In genomic region chr18:9417081-9417841, GRCh38 we compare ENCODE assay signal across 8 cellular contexts. TPM values are rescaled to one million over a fixed set of nuclear protein-coding genes. Genes with fewer than 3 reads are reported as not detected.
DNase-seq lines count a peak whose midpoint lies in the region; ATAC-seq and TF ChIP-seq lines count a peak whose summit lies in the region.

No MANE protein-coding gene starts in this region.

- CTCF ChIA-PET in activated CD4-positive, alpha-beta memory T cell treated with anti-CD3 and anti-CD28 coated beads, Interleukin-2, amount 10 ng/mL, durations not matched to agents 7 days and 5 days (lab: Charles Lee): no interaction called here

- H3K4me1 Mint-ChIP-seq in GM23338 (peaks cover 12% of the 10 kb centered on the region), natural killer cell (no peaks in the 10 kb centered on the region)
- H3K4me1 Mint-ChIP-seq in activated T-cell treated with anti-CD3 and anti-CD28 coated beads, Interleukin-2, amount 50 U/mL, for 4 hours (ENCODE audit: low read depth): no peaks in the 10 kb centered on the region
- H3K4me1 Mint-ChIP-seq in activated CD4-positive, alpha-beta memory T cell treated with anti-CD3 and anti-CD28 coated beads, Interleukin-2, amount 10 ng/mL, durations not matched to agents 7 days and 5 days: no peaks in the 10 kb centered on the region

- H3K9me3 ChIP-seq in adipocyte (ENCODE audit: control insufficient read depth, low read length): no peaks in the 10 kb centered on the region
- H3K9me3 ChIP-seq in skeletal muscle satellite cell (replicated peaks; ENCODE audit: low read length): no peaks in the 10 kb centered on the region

- H3K27ac Mint-ChIP-seq in GM23338 (no peak overlapping the region; the same call in 1 of the 2 replicates), natural killer cell (no peak overlapping the region)
- no peak overlapping the region for H3K27ac Mint-ChIP-seq in activated CD4-positive, alpha-beta memory T cell treated with anti-CD3 and anti-CD28 coated beads, Interleukin-2, amount 10 ng/mL, durations not matched to agents 7 days and 5 days

- H3K79me2 ChIP-seq in GM23338 (replicated peaks; ENCODE audit: insufficient read depth): no peaks in the 10 kb centered on the region

- peak overlapping the region; percentile 15 for H2AFZ ChIP-seq in GM23338

- H3K4me3 Mint-ChIP-seq in GM23338 (no peak overlapping the region), natural killer cell (no peak overlapping the region)
- H3K4me3 Mint-ChIP-seq in activated T-cell treated with anti-CD3 and anti-CD28 coated beads, Interleukin-2, amount 50 U/mL, for 4 hours: no peak overlapping the region
- H3K4me3 Mint-ChIP-seq in activated CD4-positive, alpha-beta memory T cell treated with anti-CD3 and anti-CD28 coated beads, Interleukin-2, amount 10 ng/mL, durations not matched to agents 7 days and 5 days: no peak overlapping the region

- no peaks in the 10 kb centered on the region for H3K27me3 Mint-ChIP-seq in GM23338 (ENCODE audit: insufficient read depth, low read depth, poor library complexity)
- H3K27me3 Mint-ChIP-seq in activated T-cell treated with anti-CD3 and anti-CD28 coated beads, Interleukin-2, amount 50 U/mL, for 4 hours (ENCODE audit: low read depth): no peaks in the 10 kb centered on the region
- H3K27me3 Mint-ChIP-seq in activated CD4-positive, alpha-beta memory T cell treated with anti-CD3 and anti-CD28 coated beads, Interleukin-2, amount 10 ng/mL, durations not matched to agents 7 days and 5 days: no peaks in the 10 kb centered on the region
- H3K27me3 Mint-ChIP-seq in natural killer cell (ENCODE audit: low read depth in 2 of 2): peaks cover 2 to 19% of the 10 kb centered on the region in 2 donors

- H3K36me3 Mint-ChIP-seq in GM23338 (ENCODE audit: low read depth): no peaks in the 10 kb centered on the region
- no peaks in the 10 kb centered on the region for H3K36me3 Mint-ChIP-seq in activated T-cell treated with anti-CD3 and anti-CD28 coated beads, Interleukin-2, amount 50 U/mL, for 4 hours (ENCODE audit: insufficient read depth)
- H3K36me3 Mint-ChIP-seq in activated CD4-positive, alpha-beta memory T cell treated with anti-CD3 and anti-CD28 coated beads, Interleukin-2, amount 10 ng/mL, durations not matched to agents 7 days and 5 days (ENCODE audit: low read depth): no peaks in the 10 kb centered on the region
- H3K36me3 Mint-ChIP-seq in natural killer cell: no peaks in the 10 kb centered on the region

- TF ChIP-seq CTCF in GM23338 (conservative IDR thresholded peaks at IDR 0.05; ENCODE audit: low read depth in 2 of 2) (no peak), natural killer cell (IDR thresholded peaks at IDR 0.05) (no peak)

- peak; percentile 54 for ATAC-seq in GM23338
- peak; percentile 83 to 92 for ATAC-seq in left cardiac atrium
- ATAC-seq in activated T-cell treated with anti-CD3 and anti-CD28 coated beads, Interleukin-2, amount 50 U/mL, for 4 hours: no peak
- no peak for ATAC-seq in natural killer cell

- no peaks in the 10 kb centered on the region; the same call in 2 of the 3 replicates for H3K9me3 Mint-ChIP-seq in GM23338
- H3K9me3 Mint-ChIP-seq in activated T-cell treated with anti-CD3 and anti-CD28 coated beads, Interleukin-2, amount 50 U/mL, for 4 hours: no peaks in the 10 kb centered on the region
- H3K9me3 Mint-ChIP-seq in activated CD4-positive, alpha-beta memory T cell treated with anti-CD3 and anti-CD28 coated beads, Interleukin-2, amount 10 ng/mL, durations not matched to agents 7 days and 5 days: no peaks in the 10 kb centered on the region
- H3K9me3 Mint-ChIP-seq in natural killer cell: no peaks in the 10 kb centered on the region

- H4K20me1 ChIP-seq in GM23338 (replicated peaks; ENCODE audit: insufficient read depth): no peaks in the 10 kb centered on the region

- H3K36me3 ChIP-seq in GM23338 (ENCODE audit: insufficient read depth) (no peaks in the 10 kb centered on the region), adipocyte (ENCODE audit: control insufficient read depth, insufficient read depth, low read length, severe bottlenecking) (no peaks in the 10 kb centered on the region), skeletal muscle satellite cell (ENCODE audit: insufficient read depth, low read length) (no peaks in the 10 kb centered on the region)

- POLR2A ChIA-PET in activated CD4-positive, alpha-beta memory T cell treated with anti-CD3 and anti-CD28 coated beads, Interleukin-2, amount 10 ng/mL, durations not matched to agents 7 days and 5 days (lab: Charles Lee): no interaction called here

- H3K9ac ChIP-seq in adipocyte (ENCODE audit: low read length): peak overlapping the region; percentile 32
- peak overlapping the region; percentile 2 for H3K9ac ChIP-seq in skeletal muscle satellite cell (ENCODE audit: low read depth, low read length)

- H3K4me2 ChIP-seq in GM23338: no peak overlapping the region
- H3K4me2 ChIP-seq in skeletal muscle satellite cell (ENCODE audit: low read length): peak overlapping the region; percentile 67

- no peak overlapping the region for H3K27ac ChIP-seq in GM23338 (ENCODE audit: low read depth)

- H3K4me3 ChIP-seq in GM23338 (no peak overlapping the region), adipocyte (ENCODE audit: low read length) (peak overlapping the region; percentile 68), skeletal muscle satellite cell (ENCODE audit: low read length) (no peak overlapping the region)

- H3K9me2 ChIP-seq in GM23338 (ENCODE audit: insufficient read depth): 0 out of 2 replicates have a peak, but pooled peaks cover 3% of the 10 kb centered on the region

- H3K4me1 ChIP-seq in GM23338 (ENCODE audit: insufficient read depth) (peaks cover 11% of the 10 kb centered on the region), adipocyte (ENCODE audit: control insufficient read depth, insufficient read depth, low read length) (peaks cover 21% of the 10 kb centered on the region), skeletal muscle satellite cell (ENCODE audit: control insufficient read depth, insufficient read depth, low read length) (peaks cover 26% of the 10 kb centered on the region)

- intact Hi-C loops in left cardiac atrium (cut with DNase I): no loop called here
- intact Hi-C loops in natural killer cell (cut with micrococcal nuclease): no loop called here

- H3F3A ChIP-seq in GM23338 (replicated peaks; ENCODE audit: low read depth): no peaks in the 10 kb centered on the region

- H3K27me3 ChIP-seq in GM23338 (ENCODE audit: insufficient read depth): no peaks in the 10 kb centered on the region
- no peaks in the 10 kb centered on the region for H3K27me3 ChIP-seq in adipocyte (replicated peaks; ENCODE audit: control insufficient read depth, insufficient read depth, low read length)
- H3K27me3 ChIP-seq in skeletal muscle satellite cell (ENCODE audit: control insufficient read depth, insufficient read depth, low read length): no peaks in the 10 kb centered on the region

- DNase-seq in GM23338 (ENCODE audit: low spot score): peak; percentile 7
- peak; percentile 77 for DNase-seq in adipocyte (ENCODE audit: low read depth)
- DNase-seq in left cardiac atrium: peak; percentile 45
- no peak for DNase-seq in activated T-cell treated with anti-CD3 and anti-CD28 coated beads, Interleukin-2, amount 50 U/mL, for 4 hours
- DNase-seq in activated CD4-positive, alpha-beta memory T cell treated with anti-CD3 and anti-CD28 coated beads, Interleukin-2, amount 10 ng/mL, durations not matched to agents 7 days and 5 days: no peak
- no peak for DNase-seq in natural killer cell
- no peak for DNase-seq in hippocampal formation (lab: John Stamatoyannopoulos, UW)

TF ChIP-seq in GM23338, 12 proteins besides CTCF, POLR2A, EP300 and RAD21:
- TF ChIP-seq NANOG (IDR thresholded peaks at IDR 0.05; ENCODE audit: borderline replicate concordance) (no peak), ZNF331 (CRISPR knock-in tag; IDR thresholded peaks at IDR 0.05; ENCODE audit: low read depth) (no peak), POLR2AphosphoS5 (IDR thresholded peaks at IDR 0.05; ENCODE audit: low read depth) (no peak), JUNB (IDR thresholded peaks at IDR 0.05; ENCODE audit: unreplicated experiment) (no peak)

RNA-seq across cellular contexts. Expression of gene RALBP1, which starts 58.1 kb away (rescaled TPM):
- 64.9 and 80.9 TPM in 2 replicates for total RNA-seq in GM23338 (2014; rRNA removed; shearing (Covaris generic))
- polyA plus RNA-seq in GM23338 (2016; fragmentation: Nextera tagmentation; extraction: Ambion mirVana): 102 and 103 TPM in 2 replicates
- 10 to 100 TPM; 41.2 to 42.1 TPM for total RNA-seq in left cardiac atrium
- total RNA-seq in skeletal muscle satellite cell (2012; rRNA removed): 43.1 and 47.6 TPM in 2 replicates
- 10 to 100 TPM; 31.1 to 32.6 (median 31.7) TPM for total RNA-seq in activated T-cell treated with anti-CD3 and anti-CD28 coated beads, Interleukin-2, amount 50 U/mL, for 4 hours
- 10 to 100 TPM; 56.4 to 56.7 TPM for total RNA-seq in activated CD4-positive, alpha-beta memory T cell treated with anti-CD3 and anti-CD28 coated beads, Interleukin-2, amount 10 ng/mL, durations not matched to agents 7 days and 5 days
- 10 to 100 TPM; 27.3 to 40.0 (median 33.4) TPM for total RNA-seq in natural killer cell

Comparison
In these comparisons a context has a peak if more than half of its experiments do, and no peak if none do; other contexts are left out.
1. ATAC-seq: peak in GM23338 (single experiment) and left cardiac atrium (2 of 2); none in activated T-cell treated with anti-CD3 and anti-CD28 coated beads, Interleukin-2, amount 50 U/mL, for 4 hours (0 of 2) and natural killer cell (0 of 3).
2. DNase-seq: peak in GM23338 (single experiment), adipocyte (single experiment) and left cardiac atrium (single experiment); none in activated T-cell treated with anti-CD3 and anti-CD28 coated beads, Interleukin-2, amount 50 U/mL, for 4 hours (single experiment), activated CD4-positive, alpha-beta memory T cell treated with anti-CD3 and anti-CD28 coated beads, Interleukin-2, amount 10 ng/mL, durations not matched to agents 7 days and 5 days (single experiment), natural killer cell (single experiment) and hippocampal formation (0 of 2).